1 cellular context compared by ENCODE assay signal in the genomic region with DNA sequence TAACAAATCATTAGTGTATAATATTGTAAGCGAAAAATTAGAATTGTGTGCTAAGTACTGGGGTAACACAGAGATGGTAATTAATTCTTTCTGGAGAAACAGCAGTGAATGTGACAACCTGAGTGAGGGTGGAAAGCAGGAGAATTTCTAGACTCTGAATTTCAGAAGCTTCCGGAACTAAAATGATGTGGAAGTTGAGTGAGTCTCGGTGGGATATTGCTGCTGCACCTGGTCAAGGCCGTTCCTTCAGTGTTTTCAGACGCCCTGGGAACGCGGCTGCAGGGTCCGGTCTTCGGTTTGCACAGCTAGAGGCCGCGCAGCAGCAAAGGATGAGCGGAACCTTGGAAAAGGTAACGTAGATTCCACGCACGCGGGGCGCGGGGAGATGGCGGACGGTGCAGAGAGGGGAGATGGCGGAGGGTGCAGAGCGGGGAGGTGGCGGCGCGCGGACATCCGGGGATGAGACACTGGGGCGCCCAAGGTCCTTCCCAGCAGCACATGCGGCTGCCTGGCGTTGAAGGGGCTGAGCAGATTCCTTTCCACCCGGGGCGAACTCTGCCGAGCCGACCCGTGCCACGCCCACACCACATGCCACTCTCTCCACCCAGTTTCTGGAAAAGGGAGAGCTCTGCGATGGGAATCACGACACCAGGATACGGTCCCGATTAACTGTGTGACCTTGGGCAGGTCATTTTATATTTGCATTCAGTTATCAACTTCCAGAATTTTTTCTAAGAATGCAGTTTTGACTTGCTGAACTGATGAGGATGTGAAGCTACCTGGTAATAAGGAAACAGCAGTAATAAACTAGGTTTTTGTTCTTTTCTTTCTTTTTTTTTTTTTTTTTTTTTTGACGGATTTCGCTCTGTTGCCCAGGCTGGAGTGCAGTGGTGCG.
TF ChIP-seq lines count a peak whose summit lies in the region.

MRPL48 (plus strand) TSS at position 232 of the 895 bp plus-strand sequence; CDS start at position 330, 98 bp downstream.

TF ChIP-seq in K562, 482 proteins besides CTCF, POLR2A, EP300 and RAD21 (continued from another document and continues in another):
- TF ChIP-seq, protein P1, sequence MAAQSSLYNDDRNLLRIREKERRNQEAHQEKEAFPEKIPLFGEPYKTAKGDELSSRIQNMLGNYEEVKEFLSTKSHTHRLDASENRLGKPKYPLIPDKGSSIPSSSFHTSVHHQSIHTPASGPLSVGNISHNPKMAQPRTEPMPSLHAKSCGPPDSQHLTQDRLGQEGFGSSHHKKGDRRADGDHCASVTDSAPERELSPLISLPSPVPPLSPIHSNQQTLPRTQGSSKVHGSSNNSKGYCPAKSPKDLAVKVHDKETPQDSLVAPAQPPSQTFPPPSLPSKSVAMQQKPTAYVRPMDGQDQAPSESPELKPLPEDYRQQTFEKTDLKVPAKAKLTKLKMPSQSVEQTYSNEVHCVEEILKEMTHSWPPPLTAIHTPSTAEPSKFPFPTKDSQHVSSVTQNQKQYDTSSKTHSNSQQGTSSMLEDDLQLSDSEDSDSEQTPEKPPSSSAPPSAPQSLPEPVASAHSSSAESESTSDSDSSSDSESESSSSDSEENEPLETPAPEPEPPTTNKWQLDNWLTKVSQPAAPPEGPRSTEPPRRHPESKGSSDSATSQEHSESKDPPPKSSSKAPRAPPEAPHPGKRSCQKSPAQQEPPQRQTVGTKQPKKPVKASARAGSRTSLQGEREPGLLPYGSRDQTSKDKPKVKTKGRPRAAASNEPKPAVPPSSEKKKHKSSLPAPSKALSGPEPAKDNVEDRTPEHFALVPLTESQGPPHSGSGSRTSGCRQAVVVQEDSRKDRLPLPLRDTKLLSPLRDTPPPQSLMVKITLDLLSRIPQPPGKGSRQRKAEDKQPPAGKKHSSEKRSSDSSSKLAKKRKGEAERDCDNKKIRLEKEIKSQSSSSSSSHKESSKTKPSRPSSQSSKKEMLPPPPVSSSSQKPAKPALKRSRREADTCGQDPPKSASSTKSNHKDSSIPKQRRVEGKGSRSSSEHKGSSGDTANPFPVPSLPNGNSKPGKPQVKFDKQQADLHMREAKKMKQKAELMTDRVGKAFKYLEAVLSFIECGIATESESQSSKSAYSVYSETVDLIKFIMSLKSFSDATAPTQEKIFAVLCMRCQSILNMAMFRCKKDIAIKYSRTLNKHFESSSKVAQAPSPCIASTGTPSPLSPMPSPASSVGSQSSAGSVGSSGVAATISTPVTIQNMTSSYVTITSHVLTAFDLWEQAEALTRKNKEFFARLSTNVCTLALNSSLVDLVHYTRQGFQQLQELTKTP (IDR thresholded peaks at IDR 0.05; ENCODE audit: low read depth in 1 of 2, partially characterized antibody in 2 of 2) = peak; percentile 85 to 93
- peak; percentile 59; the same call in 1 of the 2 replicates for TF ChIP-seq KLF1 (tag; IDR thresholded peaks at IDR 0.05)
- no peak for TF ChIP-seq ZNF274 (IDR thresholded peaks at IDR 0.05; ENCODE audit: borderline replicate concordance, low read depth, low read length)
- TF ChIP-seq NRF1 (conservative IDR thresholded peaks at IDR 0.05 in 1 of 2, IDR thresholded peaks at IDR 0.05 in 1 of 2) = peak; percentile 71 to 78
- no peak for TF ChIP-seq MCM5 (IDR thresholded peaks at IDR 0.05; ENCODE audit: low read depth)
- no peak for TF ChIP-seq KLF16 (IDR thresholded peaks at IDR 0.05)
- no peak for TF ChIP-seq SRF (CRISPR knock-in tag; IDR thresholded peaks at IDR 0.05)
- TF ChIP-seq HMGN3 (IDR thresholded peaks at IDR 0.05; ENCODE audit: borderline replicate concordance, extremely low read depth, insufficient read length, low read depth, low read length) = peak; percentile 94
- no peak for TF ChIP-seq ZNF398 (CRISPR knock-in tag; IDR thresholded peaks at IDR 0.05)
- TF ChIP-seq SMAD4 (CRISPR knock-in tag; conservative IDR thresholded peaks at IDR 0.05) = peak; percentile 94
- no peak for TF ChIP-seq PCBP2 (IDR thresholded peaks at IDR 0.05; ENCODE audit: low read depth, low read length, poor library complexity, severe bottlenecking)
- peak; percentile 98 for TF ChIP-seq ZBTB40 (IDR thresholded peaks at IDR 0.05)
- no peak for TF ChIP-seq ZBTB40 (CRISPR knock-in tag; IDR thresholded peaks at IDR 0.05)
- TF ChIP-seq, protein P2, sequence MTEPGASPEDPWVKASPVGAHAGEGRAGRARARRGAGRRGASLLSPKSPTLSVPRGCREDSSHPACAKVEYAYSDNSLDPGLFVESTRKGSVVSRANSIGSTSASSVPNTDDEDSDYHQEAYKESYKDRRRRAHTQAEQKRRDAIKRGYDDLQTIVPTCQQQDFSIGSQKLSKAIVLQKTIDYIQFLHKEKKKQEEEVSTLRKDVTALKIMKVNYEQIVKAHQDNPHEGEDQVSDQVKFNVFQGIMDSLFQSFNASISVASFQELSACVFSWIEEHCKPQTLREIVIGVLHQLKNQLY (CRISPR knock-in tag; conservative IDR thresholded peaks at IDR 0.05) = no peak
- TF ChIP-seq CEBPB (tag; IDR thresholded peaks at IDR 0.05) = no peak
- no peak for TF ChIP-seq RBM14 (IDR thresholded peaks at IDR 0.05; ENCODE audit: borderline replicate concordance, insufficient read depth, low read depth, low read length)
- TF ChIP-seq SAFB2 (IDR thresholded peaks at IDR 0.05; ENCODE audit: borderline replicate concordance, low read depth, low read length, severe bottlenecking) = no peak
- TF ChIP-seq MLLT1 (IDR thresholded peaks at IDR 0.05) = peak in 1 of 2 experiments; percentile 18; a peak in 1 of 4 replicates
- no peak for TF ChIP-seq ZNF77 (CRISPR knock-in tag; IDR thresholded peaks at IDR 0.05)
- TF ChIP-seq CUX1 (CRISPR knock-in tag; IDR thresholded peaks at IDR 0.05) = no peak
